In genomic region chr1:193700710-193701355, GRCh38 we compare ENCODE assay signal across 12 cellular contexts.
DNase-seq lines count a peak whose midpoint lies in the region; ATAC-seq, FAIRE-seq and TF ChIP-seq lines count a peak whose summit lies in the region.
"Had no signal": no experiment of that assay in that cellular context is flagged by ENCODE, and none has a peak within 500 bp of the region (broad histone marks: within the 10 kb centered on the region; RNA-seq: fewer than 3 reads in every experiment).

No MANE protein-coding gene starts in this region.

- BruUV-seq in GM12878 (replicated peaks; lab: Mats Ljungman, UMichigan), result no TSS peak

- intact Hi-C loops in GM12878 (cut with micrococcal nuclease; ENCODE audit: unreplicated experiment), result no loop called here
- intact Hi-C loops in thyroid gland (cut with DNase I), result no loop called here

- no peak for TF ChIP-seq EP300 in GM12878 (IDR thresholded peaks at IDR 0.05; ENCODE audit: borderline replicate concordance in 1 of 2, control insufficient read depth in 1 of 2, low read depth in 2 of 2, low read length in 2 of 2)

- no peak for TF ChIP-seq RAD21 in GM12878 (IDR thresholded peaks at IDR 0.05; ENCODE audit: insufficient read depth, low read depth, low read length)

- H3K9me3 ChIP-seq in GM12878 (replicated peaks; ENCODE audit: control insufficient read depth, insufficient read depth, low read length) (no peaks in the 10 kb centered on the region), thyroid gland (no peaks in the 10 kb centered on the region)

- H3K27me3 Mint-ChIP-seq in endothelial cell (ENCODE audit: unreplicated experiment), result no peaks in the 10 kb centered on the region

- H3K9ac ChIP-seq in GM12878 (ENCODE audit: control insufficient read depth, insufficient read depth, low read length), result no peak overlapping the region

- H3K36me3 ChIP-seq in GM12878 (ENCODE audit: control insufficient read depth in 2 of 2, insufficient read depth in 2 of 2, low read length in 1 of 2) (no peaks in the 10 kb centered on the region), thyroid gland (no peaks in the 10 kb centered on the region)
- H3K36me3 ChIP-seq: stomach had no signal

- FAIRE-seq in GM12878 (lab: Jason Lieb, UNC), result no peak

- H3K27ac ChIP-seq in GM12878 (ENCODE audit: control insufficient read depth, insufficient read depth), result no peak overlapping the region
- H3K27ac ChIP-seq in thyroid gland, result no peak overlapping the region
- H3K27ac ChIP-seq: stomach had no signal

- H3K4me3 ChIP-seq in GM12878 (no peak overlapping the region), thyroid gland (replicated peaks in 1 of 3) (no peak overlapping the region)
- H3K4me3 ChIP-seq: stomach had no signal

- no peak overlapping the region for H3K4me2 ChIP-seq in GM12878 (ENCODE audit: control insufficient read depth, insufficient read depth)

- in situ Hi-C loops in GM12878 (cut with MboI), result no loop called here

- TF ChIP-seq POLR2A in GM12878 (IDR thresholded peaks at IDR 0.05; ENCODE audit: low read depth, low read length) (no peak), thyroid gland (IDR thresholded peaks at IDR 0.05) (no peak)

- H3K4me1 Mint-ChIP-seq in endothelial cell (ENCODE audit: unreplicated experiment), result no peaks in the 10 kb centered on the region

- peak; percentile 92 to 94 for ATAC-seq in activated CD4-positive, CD25-positive, alpha-beta regulatory T cell treated with anti-CD3 and anti-CD28 coated beads, Interleukin-2, amount 50 U/mL, for 24 hours
- ATAC-seq in GM12878 (no peak), omental fat pad (ENCODE audit: low FRiP score) (peak; percentile 69), GM18517 (IDR thresholded peaks at IDR 0.05; ENCODE audit: unreplicated experiment) (no peak)

- no peaks in the 10 kb centered on the region for H3K9me3 Mint-ChIP-seq in endothelial cell (ENCODE audit: unreplicated experiment)

- SMC1A ChIA-PET in GM12878 (lab: Charles Lee; ENCODE audit: uncharacterized antibody, unreplicated experiment), result no interaction called here

- DNase-seq in activated CD4-positive, CD25-positive, alpha-beta regulatory T cell (lab: John Stamatoyannopoulos, UW), result no peak
- DNase-seq in NCI-H146 treated with DMSO at 0.1 percent for 48 hours (lab: John Stamatoyannopoulos, UW; ENCODE audit: unreplicated experiment), result peak; percentile 26
- no peak for DNase-seq in GM12878 (ENCODE audit: low read depth, low spot score)
- no peak for DNase-seq in omental fat pad (ENCODE audit: low spot score)
- no peak for DNase-seq in thyroid gland
- DNase-seq in endothelial cell (ENCODE audit: low spot score), result no peak
- DNase-seq: 8988T; NCI-H1092; NK-92 treated with Interleukin-12 subunit alpha and Interleukin-12 subunit beta, amount 100 ng/mL, for 24 hours; stomach had no signal

- no peak overlapping the region for H3K4me3 Mint-ChIP-seq in endothelial cell (ENCODE audit: unreplicated experiment)

- CTCF ChIA-PET in GM12878 (lab: Yijun Ruan, JAX), result no interaction called here

- TF ChIP-seq CTCF in GM12878 (IDR thresholded peaks at IDR 0.05 in 2 of 3, conservative IDR thresholded peaks at IDR 0.05 in 1 of 3; ENCODE audit: control insufficient read depth in 2 of 3, extremely low read depth in 1 of 3, insufficient read depth in 1 of 3, low read depth in 3 of 3, low read length in 3 of 3) (no peak), omental fat pad (IDR thresholded peaks at IDR 0.05) (no peak), thyroid gland (IDR thresholded peaks at IDR 0.05) (no peak), endothelial cell (IDR thresholded peaks at IDR 0.05; ENCODE audit: unreplicated experiment) (no peak)

- POLR2A ChIA-PET in GM12878 (lab: Charles Lee), result no interaction called here

- H3K27me3 ChIP-seq in GM12878 (replicated peaks in 1 of 2; ENCODE audit: control insufficient read depth in 2 of 2, insufficient read depth in 2 of 2, low read length in 1 of 2) (no peaks in the 10 kb centered on the region), thyroid gland (no peaks in the 10 kb centered on the region)
- H3K27me3 ChIP-seq: stomach had no signal

- no peak overlapping the region for H3K27ac Mint-ChIP-seq in endothelial cell (ENCODE audit: unreplicated experiment)

- no peak overlapping the region for H2AFZ ChIP-seq in GM12878 (ENCODE audit: control insufficient read depth, low read depth, low read length)

- RAD21 ChIA-PET in GM12878 (lab: Charles Lee; ENCODE audit: unreplicated experiment), result no interaction called here

- H3K4me1 ChIP-seq in GM12878 (ENCODE audit: control insufficient read depth, insufficient read depth, low read length) (no peaks in the 10 kb centered on the region), thyroid gland (no peaks in the 10 kb centered on the region)
- H3K4me1 ChIP-seq: stomach had no signal

- H4K20me1 ChIP-seq in GM12878 (ENCODE audit: control insufficient read depth, insufficient read depth), result no peaks in the 10 kb centered on the region

- H3K36me3 Mint-ChIP-seq in endothelial cell (ENCODE audit: low read depth, unreplicated experiment), result no peaks in the 10 kb centered on the region

- H3K79me2 ChIP-seq in GM12878 (ENCODE audit: control insufficient read depth, insufficient read depth, low read length), result no peaks in the 10 kb centered on the region

- 2% methylated on average over 3 of the region's 3 CpGs for WGBS in GM12878 (ENCODE audit: insufficient coverage, insufficient replicate concordance, low lambda C conversion rate, missing lambda C conversion rate)
- 87 to 91% methylated on average over 3 of the region's 3 CpGs for WGBS in thyroid gland, 2 donors

TF ChIP-seq in GM12878, 131 proteins besides CTCF, POLR2A, EP300 and RAD21:
- TF ChIP-seq RFX5 (IDR thresholded peaks at IDR 0.05; ENCODE audit: low read depth, low read length), result no peak
- no peak for TF ChIP-seq SPI1 (IDR thresholded peaks at IDR 0.05; ENCODE audit: borderline replicate concordance, insufficient read depth, low read depth, low read length)
- no peak for TF ChIP-seq ZNF207 (IDR thresholded peaks at IDR 0.05; ENCODE audit: borderline replicate concordance)
- no peak for TF ChIP-seq YBX1 (IDR thresholded peaks at IDR 0.05)
- TF ChIP-seq ZZZ3 (IDR thresholded peaks at IDR 0.05; ENCODE audit: control insufficient read depth, insufficient read length, low read depth), result no peak
- peak; percentile 46; the same call in 1 of the 2 replicates for TF ChIP-seq JUNB (IDR thresholded peaks at IDR 0.05)

Comparison
In these comparisons a context has a peak if more than half of its experiments do, and no peak if none do; other contexts are left out.
1. ATAC-seq: peak in activated CD4-positive, CD25-positive, alpha-beta regulatory T cell treated with anti-CD3 and anti-CD28 coated beads, Interleukin-2, amount 50 U/mL, for 24 hours (2 of 2) and omental fat pad (single experiment); none in GM12878 (single experiment) and GM18517 (single experiment).